ENCODE assay signal across 24 cellular contexts in the genomic region with DNA sequence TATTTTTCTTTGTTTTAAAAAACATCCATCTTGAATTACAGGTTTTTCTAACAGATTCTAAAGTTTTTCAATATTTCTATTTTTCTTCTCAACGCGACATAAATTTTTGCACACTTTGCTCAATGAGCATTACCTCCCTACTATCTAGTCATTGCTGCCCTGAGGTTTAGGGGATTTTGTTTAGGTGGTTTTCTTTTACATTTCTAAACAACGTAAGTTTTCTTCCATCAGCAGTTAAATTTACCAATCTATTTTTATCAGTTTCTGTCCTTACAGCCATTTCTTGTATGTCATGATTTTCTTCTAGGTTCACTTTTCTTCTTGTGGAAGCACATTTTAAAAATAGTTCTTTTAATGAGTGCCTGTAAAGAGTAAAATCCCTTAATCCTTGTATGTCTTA. TPM values are rescaled to one million over a fixed set of nuclear protein-coding genes. Genes with fewer than 3 reads are reported as not detected.
"Had no signal": no experiment of that assay in that cellular context is flagged by ENCODE, and none has a peak within 500 bp of the region (broad histone marks: within the 10 kb centered on the region; RNA-seq: fewer than 3 reads in every experiment).

No MANE protein-coding gene starts in this region.

- H3K36me3 ChIP-seq: SJCRH30 had no signal

- H3K9me3 ChIP-seq: SJCRH30 had no signal

- DNase-seq: IMR-90, Kasumi-1, KG1, NCI-H1092, NCI-H1105 treated with DMSO at 0.1 percent for 48 hours, NCI-H1417 treated with DMSO at 0.1 percent for 48 hours, NCI-H146, NCI-H1694 treated with DMSO at 0.1 percent for 48 hours, NCI-H1930, NCI-H2081, NCI-H2107, NCI-H2227 treated with DMSO at 0.1 percent for 48 hours, NCI-H524, NCI-H526 treated with DMSO at 0.1 percent for 48 hours, NCI-H748 treated with DMSO at 0.1 percent for 48 hours, SHP77 treated with DMSO at 0.1 percent for 48 hours, SJCRH30, T-helper 1 cell had no signal

- H3K27me3 ChIP-seq: SJCRH30 had no signal

- H3K4me1 ChIP-seq: SJCRH30 had no signal

- H3K27ac ChIP-seq: RWPE1, SJCRH30 had no signal

- H3K4me3 ChIP-seq: SJCRH30 had no signal

- ATAC-seq: HepG2, SK-N-SH treated with all-trans-retinoic acid at 6 μM for 48 hours had no signal

- FAIRE-seq: HepG2, RCC 7860 had no signal

RNA-seq across cellular contexts. Expression of a gene that starts 49.2 kb away (rescaled TPM):
- total RNA-seq: HepG2, HT1080, IMR-90, NCI-H460, SJCRH30 had no signal
- polyA plus RNA-seq: HepG2, IMR-90 had no signal
